1 cellular context compared by ENCODE assay signal in genomic region chrX:49877397-49878101, GRCh38.
A peak's percentile ranks its signal among the peaks of the same experiment; 100 is the strongest.
TF ChIP-seq lines count a peak whose summit lies in the region.

No MANE protein-coding gene starts in this region.

TF ChIP-seq in HepG2, 621 proteins besides CTCF, POLR2A, EP300 and RAD21 (continued from another document and continues in another):
- TF ChIP-seq PAXIP1 (CRISPR knock-in tag; conservative IDR thresholded peaks at IDR 0.05) (peak; percentile 95), PITX1 (CRISPR knock-in tag; IDR thresholded peaks at IDR 0.05) (peak; percentile 82; the same call in 1 of the 2 replicates), SAP130 (CRISPR knock-in tag; IDR thresholded peaks at IDR 0.05; ENCODE audit: low read depth) (peak; percentile 75), ZNF724P (CRISPR knock-in tag; IDR thresholded peaks at IDR 0.05; ENCODE audit: borderline replicate concordance) (no peak), ZNF280B (CRISPR knock-in tag; IDR thresholded peaks at IDR 0.05; ENCODE audit: borderline replicate concordance) (no peak), MAFK (conservative IDR thresholded peaks at IDR 0.05 in 1 of 2, IDR thresholded peaks at IDR 0.05 in 1 of 2; ENCODE audit: low read length in 2 of 2) (no peak), ZNF367 (CRISPR knock-in tag; IDR thresholded peaks at IDR 0.05; ENCODE audit: borderline replicate concordance) (no peak), SNAPC2 (CRISPR knock-in tag; IDR thresholded peaks at IDR 0.05) (no peak), ATM (IDR thresholded peaks at IDR 0.05; ENCODE audit: borderline replicate concordance) (no peak), JUND (CRISPR knock-in tag; IDR thresholded peaks at IDR 0.05) (peak; percentile 44; the same call in 1 of the 2 replicates), ARHGAP35 (CRISPR knock-in tag; IDR thresholded peaks at IDR 0.05; ENCODE audit: borderline replicate concordance) (no peak), MIER3 (CRISPR knock-in tag; IDR thresholded peaks at IDR 0.05; ENCODE audit: borderline replicate concordance) (peak; percentile 74; the same call in 1 of the 2 replicates), ZNF615 (CRISPR knock-in tag; IDR thresholded peaks at IDR 0.05; ENCODE audit: borderline replicate concordance) (no peak), GATAD2A (CRISPR knock-in tag; IDR thresholded peaks at IDR 0.05) (peak; percentile 67), ZNF260 (CRISPR knock-in tag; IDR thresholded peaks at IDR 0.05; ENCODE audit: borderline replicate concordance, low read depth) (no peak), ZNF335 (CRISPR knock-in tag; IDR thresholded peaks at IDR 0.05) (no peak), KDM5A (IDR thresholded peaks at IDR 0.05; ENCODE audit: borderline replicate concordance, low read length) (no peak), ZBTB26 (CRISPR knock-in tag; IDR thresholded peaks at IDR 0.05; ENCODE audit: borderline replicate concordance) (no peak), ZBTB3 (CRISPR knock-in tag; IDR thresholded peaks at IDR 0.05; ENCODE audit: borderline replicate concordance, low read depth) (no peak), ZNF225 (CRISPR knock-in tag; IDR thresholded peaks at IDR 0.05) (no peak), FOXA1 (IDR thresholded peaks at IDR 0.05) (peak; percentile 79), FOXA1 (CRISPR knock-in tag; IDR thresholded peaks at IDR 0.05) (peak; percentile 96), GPN1 (CRISPR knock-in tag; IDR thresholded peaks at IDR 0.05; ENCODE audit: borderline replicate concordance) (no peak), ATF6 (CRISPR knock-in tag; conservative IDR thresholded peaks at IDR 0.05) (no peak), ZSCAN21 (CRISPR knock-in tag; IDR thresholded peaks at IDR 0.05; ENCODE audit: borderline replicate concordance) (peak; percentile 88; the same call in 1 of the 2 replicates), ZNF616 (CRISPR knock-in tag; IDR thresholded peaks at IDR 0.05; ENCODE audit: low read depth) (no peak), ZNF543 (CRISPR knock-in tag; IDR thresholded peaks at IDR 0.05) (no peak), MEIS1 (CRISPR knock-in tag; IDR thresholded peaks at IDR 0.05; ENCODE audit: borderline replicate concordance) (no peak), ZNF790 (CRISPR knock-in tag; IDR thresholded peaks at IDR 0.05; ENCODE audit: borderline replicate concordance) (no peak), SMYD3 (CRISPR knock-in tag; IDR thresholded peaks at IDR 0.05) (no peak), DNMT3B (CRISPR knock-in tag; conservative IDR thresholded peaks at IDR 0.05) (no peak), ZFP82 (CRISPR knock-in tag; IDR thresholded peaks at IDR 0.05; ENCODE audit: borderline replicate concordance) (no peak), ATF5 (CRISPR knock-in tag; IDR thresholded peaks at IDR 0.05; ENCODE audit: low read depth) (no peak), HDAC2 (CRISPR knock-in tag; IDR thresholded peaks at IDR 0.05) (no peak; the same call in 1 of the 2 replicates), HES4 (CRISPR knock-in tag; IDR thresholded peaks at IDR 0.05; ENCODE audit: borderline replicate concordance) (0 out of 2 replicates have a peak, but pooled peaks have one; percentile 53), TERF1 (CRISPR knock-in tag; IDR thresholded peaks at IDR 0.05) (no peak), ZIK1 (CRISPR knock-in tag; IDR thresholded peaks at IDR 0.05; ENCODE audit: borderline replicate concordance, low read depth) (no peak), ZNF841 (CRISPR knock-in tag; IDR thresholded peaks at IDR 0.05; ENCODE audit: borderline replicate concordance) (no peak), ZMYM2 (CRISPR knock-in tag; IDR thresholded peaks at IDR 0.05) (no peak), ZFP91 (CRISPR knock-in tag; IDR thresholded peaks at IDR 0.05; ENCODE audit: borderline replicate concordance) (no peak), CHD4 (IDR thresholded peaks at IDR 0.05; ENCODE audit: borderline replicate concordance, low read length) (no peak), ZNF770 (CRISPR knock-in tag; IDR thresholded peaks at IDR 0.05) (no peak), AFF4 (CRISPR knock-in tag; IDR thresholded peaks at IDR 0.05) (no peak), ZNF746 (CRISPR knock-in tag; IDR thresholded peaks at IDR 0.05) (peak; percentile 75; the same call in 1 of the 2 replicates), PRMT3 (CRISPR knock-in tag; IDR thresholded peaks at IDR 0.05; ENCODE audit: borderline replicate concordance, low read depth) (no peak), ZNF235 (CRISPR knock-in tag; IDR thresholded peaks at IDR 0.05; ENCODE audit: borderline replicate concordance) (no peak), DMAP1 (CRISPR knock-in tag; IDR thresholded peaks at IDR 0.05) (peak; percentile 58; the same call in 1 of the 2 replicates), ZFP37 (CRISPR knock-in tag; IDR thresholded peaks at IDR 0.05; ENCODE audit: borderline replicate concordance) (no peak), KLF11 (CRISPR knock-in tag; IDR thresholded peaks at IDR 0.05) (no peak)
